Comparison of ENCODE assay signal across 8 cellular contexts in genomic region chr3:113018461-113019181, GRCh38. TPM values are rescaled to one million over a fixed set of nuclear protein-coding genes. Genes with fewer than 3 reads are reported as not detected.
DNase-seq lines count a peak whose midpoint lies in the region; ATAC-seq and TF ChIP-seq lines count a peak whose summit lies in the region.

No MANE protein-coding gene starts in this region.

- H3K27me3 ChIP-seq in hepatocyte (no peaks in the 10 kb centered on the region), skeletal muscle tissue (ENCODE audit: control insufficient read depth in 3 of 3, insufficient read depth in 3 of 3, low read length in 3 of 3) (no peaks in the 10 kb centered on the region)

- peak; percentile 12 for ATAC-seq in HG03354 (IDR thresholded peaks at IDR 0.05; ENCODE audit: poor library complexity, severe bottlenecking, unreplicated experiment)
- ATAC-seq in activated naive CD4-positive, alpha-beta T cell treated with anti-CD3 and anti-CD28 coated beads, Interleukin-2, amount 50 U/mL, for 72 hours = peak; percentile 6 to 19
- ATAC-seq in GM21367 (IDR thresholded peaks at IDR 0.05; ENCODE audit: unreplicated experiment) = no peak
- ATAC-seq in HG02763 (IDR thresholded peaks at IDR 0.05; ENCODE audit: unreplicated experiment) = no peak

- peak overlapping the region; percentile 89 to 94 (median 93) for H3K9ac ChIP-seq in skeletal muscle tissue (ENCODE audit: low read depth in 1 of 3, low read length in 3 of 3)

- H2AFZ ChIP-seq in hepatocyte = peak overlapping the region; percentile 99

- 13% methylated on average over 14 of the region's 14 CpGs for WGBS in hepatocyte (ENCODE audit: low lambda C conversion rate, missing lambda C conversion rate)

- H3K9me2 ChIP-seq in hepatocyte (replicated peaks; ENCODE audit: insufficient read depth) = no peaks in the 10 kb centered on the region

- peaks cover 44 to 68% of the 10 kb centered on the region in 2 donors for H3K36me3 Mint-ChIP-seq in activated naive CD4-positive, alpha-beta T cell treated with anti-CD3 and anti-CD28 coated beads, Interleukin-2, amount 50 U/mL, for 72 hours

- peaks cover 51% of the 10 kb centered on the region for H3K79me2 ChIP-seq in hepatocyte

- peak overlapping the region; percentile 84 for H3K4me2 ChIP-seq in hepatocyte

- H3K27ac Mint-ChIP-seq in activated naive CD4-positive, alpha-beta T cell treated with anti-CD3 and anti-CD28 coated beads, Interleukin-2, amount 50 U/mL, for 72 hours = peak overlapping the region; percentile 92 to 94

- DNase-seq in GM03348 (ENCODE audit: low spot score) (peak; percentile 20), hepatocyte (ENCODE audit: low spot score) (peak; percentile 32), NCI-H2107 (lab: John Stamatoyannopoulos, UW) (no peak)
- DNase-seq in activated naive CD4-positive, alpha-beta T cell treated with anti-CD3 and anti-CD28 coated beads, Interleukin-2, amount 50 U/mL, for 72 hours (ENCODE audit: low spot score in 2 of 2) = no peak

- H3K36me3 ChIP-seq in hepatocyte (replicated peaks; ENCODE audit: insufficient read depth, low read depth) (no peaks in the 10 kb centered on the region), skeletal muscle tissue (ENCODE audit: control insufficient read depth in 3 of 3, insufficient read depth in 3 of 3, low read length in 3 of 3) (peaks cover 0 to 9% (median 8%) of the 10 kb centered on the region in 3 donors)

- H4K20me1 ChIP-seq in hepatocyte (ENCODE audit: insufficient read depth, poor library complexity, severe bottlenecking) = no peaks in the 10 kb centered on the region

- peaks cover 0 to 4% of the 10 kb centered on the region in 2 donors for H3K9me3 Mint-ChIP-seq in activated naive CD4-positive, alpha-beta T cell treated with anti-CD3 and anti-CD28 coated beads, Interleukin-2, amount 50 U/mL, for 72 hours

- H3K4me1 ChIP-seq in hepatocyte (ENCODE audit: insufficient read depth) (peaks cover 14% of the 10 kb centered on the region), skeletal muscle tissue (ENCODE audit: control insufficient read depth in 3 of 3, insufficient read depth in 3 of 3, low read length in 3 of 3) (peaks cover 13 to 24% (median 18%) of the 10 kb centered on the region in 3 donors)

- H3K9me3 ChIP-seq in hepatocyte (ENCODE audit: low read depth) (no peaks in the 10 kb centered on the region), skeletal muscle tissue (ENCODE audit: control insufficient read depth in 3 of 3, low read length in 3 of 3) (no peaks in the 10 kb centered on the region)

- H3K4me3 ChIP-seq in hepatocyte (peak overlapping the region; percentile 73), skeletal muscle tissue (ENCODE audit: low read length in 3 of 3) (peak overlapping the region; percentile 82 to 84 (median 83))

- peak overlapping the region; percentile 99 for H3K27ac ChIP-seq in hepatocyte
- H3K27ac ChIP-seq in skeletal muscle tissue (ENCODE audit: low read depth, low read length) = peak overlapping the region; percentile 92

- no peak for TF ChIP-seq CTCF in hepatocyte (IDR thresholded peaks at IDR 0.05; ENCODE audit: poor library complexity)

RNA-seq across cellular contexts. Expression of gene GTPBP8, which starts 27.8 kb away (rescaled TPM):
- 10 to 100 TPM; 21.6 to 30.8 TPM for total RNA-seq in activated naive CD4-positive, alpha-beta T cell treated with anti-CD3 and anti-CD28 coated beads, Interleukin-2, amount 50 U/mL, for 72 hours
- total RNA-seq in hepatocyte = 19.1 and 21.5 TPM in 2 replicates
- polyA plus RNA-seq in hepatocyte = 9.0 and 11.8 TPM in 2 replicates
- total RNA-seq in skeletal muscle tissue = 15.7 TPM

RNA-seq across cellular contexts. Expression of gene CD200R1, which starts 43.7 kb away (rescaled TPM):
- 1 to 10 TPM; 2.4 to 3.5 TPM for total RNA-seq in activated naive CD4-positive, alpha-beta T cell treated with anti-CD3 and anti-CD28 coated beads, Interleukin-2, amount 50 U/mL, for 72 hours
- total RNA-seq in hepatocyte (0.20 and 0.93 TPM in 2 replicates), skeletal muscle tissue (5.7 TPM)
- polyA plus RNA-seq in hepatocyte = 0.45 TPM in 1 of 2 replicates, not detected in the other

Comparison
In these comparisons a context has a peak if more than half of its experiments do, and no peak if none do; other contexts are left out.
1. DNase-seq: peak in GM03348 (single experiment) and hepatocyte (single experiment); none in activated naive CD4-positive, alpha-beta T cell treated with anti-CD3 and anti-CD28 coated beads, Interleukin-2, amount 50 U/mL, for 72 hours (0 of 2) and NCI-H2107 (single experiment).
2. ATAC-seq: peak in HG03354 (single experiment) and activated naive CD4-positive, alpha-beta T cell treated with anti-CD3 and anti-CD28 coated beads, Interleukin-2, amount 50 U/mL, for 72 hours (2 of 2); none in GM21367 (single experiment) and HG02763 (single experiment).